In the genomic region with DNA sequence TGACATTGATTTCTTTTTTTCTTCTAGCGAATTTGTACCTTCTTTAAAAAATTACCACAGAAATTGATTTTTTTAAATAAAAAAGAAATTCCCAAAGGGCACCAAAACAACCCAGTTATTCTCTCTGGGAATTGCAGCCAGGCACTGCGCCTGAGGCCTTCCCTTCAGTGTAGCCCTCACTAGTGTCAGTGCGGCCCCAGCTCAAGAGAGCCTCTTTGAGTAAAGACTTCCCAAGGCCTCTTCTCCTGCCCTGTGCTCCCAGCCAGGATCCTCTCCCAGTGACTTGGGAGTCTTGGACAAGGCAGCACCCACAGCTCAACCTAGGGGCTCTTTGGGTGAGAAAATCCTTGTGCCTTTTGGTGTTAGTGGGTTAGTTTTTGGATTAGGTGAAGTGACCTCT, we compare ENCODE assay signal across 36 cellular contexts. TPM values are rescaled to one million over a fixed set of nuclear protein-coding genes. Genes with fewer than 3 reads are reported as not detected.
"Had no signal": no experiment of that assay in that cellular context is flagged by ENCODE, and none has a peak within 500 bp of the region (broad histone marks: within the 10 kb centered on the region; RNA-seq: fewer than 3 reads in every experiment).

No MANE protein-coding gene starts in this region.

- H3K4me1 Mint-ChIP-seq: activated B cell treated with CpG ODN at 0.5 μM for 24 hours; brain; central memory CD8-positive, alpha-beta T cell had no signal

- H3K4me3 Mint-ChIP-seq: activated B cell treated with CpG ODN at 0.5 μM for 24 hours; activated CD4-positive, alpha-beta memory T cell treated with anti-CD3 and anti-CD28 coated beads for 36 hours; activated CD4-positive, alpha-beta T cell treated with anti-CD3 and anti-CD28 coated beads, Interleukin-2, amount 10 ng/mL, durations not matched to agents 24 days and 14 days; activated CD8-positive, alpha-beta T cell treated with anti-CD3 and anti-CD28 coated beads for 36 hours; activated naive CD4-positive, alpha-beta T cell treated with anti-CD3 and anti-CD28 coated beads, Interleukin-2, amount 10 ng/mL, durations not matched to agents 7 days and 5 days; activated naive CD4-positive, alpha-beta T cell treated with anti-CD3 and anti-CD28 coated beads, Interleukin-2, amount 50 U/mL, for 24 hours; activated naive CD8-positive, alpha-beta T cell; activated naive CD8-positive, alpha-beta T cell treated with anti-CD3 and anti-CD28 coated beads, Interleukin-2, amount 50 U/mL, for 24 hours; brain; central memory CD8-positive, alpha-beta T cell; T-helper 1 cell treated with Interleukin-12 subunit alpha and Interleukin-12 subunit beta and Interleukin-4 antibody, amounts not matched to agents 30 μg/mL and 1 μg/mL, for 36 hours; T-helper 2 cell treated with Interferon-gamma antibody and Interleukin-4, amounts not matched to agents 5 μg/mL and 100 μg/mL, for 36 hours had no signal

- H3K27ac ChIP-seq: ascending aorta, cardiac muscle cell, VCaP had no signal

- DNase-seq: activated B cell treated with CpG ODN at 0.5 μM for 24 hours; activated CD4-positive, alpha-beta memory T cell treated with anti-CD3 and anti-CD28 coated beads for 36 hours; activated CD4-positive, alpha-beta T cell treated with anti-CD3 and anti-CD28 coated beads for 4 hours; activated CD4-positive, alpha-beta T cell treated with anti-CD3 and anti-CD28 coated beads, Interleukin-2, amount 10 ng/mL, durations not matched to agents 24 days and 14 days; activated CD4-positive, alpha-beta T cell treated with anti-CD3 and anti-CD28 coated beads, Interleukin-2, amount 50 U/mL, for 1 hour; activated CD4-positive, alpha-beta T cell treated with anti-CD3 and anti-CD28 coated beads, Interleukin-2, amount 50 U/mL, for 4 hours; activated CD4-positive, CD25-positive, alpha-beta regulatory T cell treated with anti-CD3 and anti-CD28 coated beads, Interleukin-2, amount 50 U/mL, for 72 hours; activated CD8-positive, alpha-beta T cell treated with anti-CD3 and anti-CD28 coated beads for 36 hours; activated effector memory CD4-positive, alpha-beta T cell treated with Interleukin-2 at 50 U/mL for 16 hours; activated gamma-delta T cell; activated naive CD4-positive, alpha-beta T cell treated with anti-CD3 and anti-CD28 coated beads, Interleukin-2, amount 10 ng/mL, durations not matched to agents 7 days and 5 days; activated naive CD4-positive, alpha-beta T cell treated with Interleukin-2 at 50 U/mL for 16 hours; activated naive CD8-positive, alpha-beta T cell treated with anti-CD3 and anti-CD28 coated beads, Interleukin-2, amount 10 ng/mL, durations not matched to agents 7 days and 5 days; activated naive CD8-positive, alpha-beta T cell treated with anti-CD3 and anti-CD28 coated beads, Interleukin-2, amount 50 U/mL, for 24 hours; activated T-cell treated with anti-CD3 and anti-CD28 coated beads for 4 hours; activated T-cell treated with anti-CD3 and anti-CD28 coated beads, Interleukin-2, amount 50 U/mL, for 1 hour; activated T-cell treated with anti-CD3 and anti-CD28 coated beads, Interleukin-2, amount 50 U/mL, for 48 hours; amygdala; anterior cingulate cortex; caudate nucleus; cerebellar nuclear complex; T-helper 1 cell; T-helper 2 cell; T-helper 9 cell had no signal

- H3K36me3 Mint-ChIP-seq: activated CD4-positive, alpha-beta memory T cell treated with anti-CD3 and anti-CD28 coated beads for 36 hours; activated naive CD4-positive, alpha-beta T cell treated with anti-CD3 and anti-CD28 coated beads, Interleukin-2, amount 10 ng/mL, durations not matched to agents 7 days and 5 days; activated naive CD4-positive, alpha-beta T cell treated with anti-CD3 and anti-CD28 coated beads, Interleukin-2, amount 50 U/mL, for 24 hours had no signal

- H3K27ac Mint-ChIP-seq: activated B cell treated with CpG ODN at 0.5 μM for 24 hours; activated CD4-positive, alpha-beta memory T cell treated with anti-CD3 and anti-CD28 coated beads for 36 hours; activated CD4-positive, alpha-beta T cell treated with anti-CD3 and anti-CD28 coated beads, Interleukin-2, amount 10 ng/mL, durations not matched to agents 24 days and 14 days; activated CD8-positive, alpha-beta T cell treated with anti-CD3 and anti-CD28 coated beads for 36 hours; activated naive CD4-positive, alpha-beta T cell treated with anti-CD3 and anti-CD28 coated beads, Interleukin-2, amount 10 ng/mL, durations not matched to agents 7 days and 5 days; activated naive CD4-positive, alpha-beta T cell treated with anti-CD3 and anti-CD28 coated beads, Interleukin-2, amount 50 U/mL, for 24 hours; activated naive CD8-positive, alpha-beta T cell; activated naive CD8-positive, alpha-beta T cell treated with anti-CD3 and anti-CD28 coated beads, Interleukin-2, amount 50 U/mL, for 24 hours; activated T-helper 2 cell treated with anti-CD3 and anti-CD28 coated beads, Interferon-gamma antibody, Interleukin-2, Interleukin-4, amounts not matched to agents 10 μg/mL and 5 μg/mL and 100 μg/mL, durations not matched to agents 14 hours and 24 hours and 36 hours; brain; T-helper 1 cell treated with Interleukin-12 subunit alpha and Interleukin-12 subunit beta and Interleukin-4 antibody, amounts not matched to agents 30 μg/mL and 1 μg/mL, for 36 hours had no signal

- ATAC-seq: activated CD8-positive, alpha-beta T cell treated with anti-CD3 and anti-CD28 coated beads for 36 hours; activated naive CD8-positive, alpha-beta T cell treated with anti-CD3 and anti-CD28 coated beads, Interleukin-2, amount 50 U/mL, for 24 hours had no signal

- H3K36me3 ChIP-seq: ascending aorta, cardiac muscle cell had no signal

- H3K27me3 ChIP-seq: ascending aorta, cardiac muscle cell had no signal

- H3K9me3 Mint-ChIP-seq: activated B cell treated with CpG ODN at 0.5 μM for 24 hours; activated CD8-positive, alpha-beta T cell treated with anti-CD3 and anti-CD28 coated beads for 36 hours; activated naive CD4-positive, alpha-beta T cell treated with anti-CD3 and anti-CD28 coated beads, Interleukin-2, amount 50 U/mL, for 24 hours; central memory CD8-positive, alpha-beta T cell had no signal

- H3K27me3 Mint-ChIP-seq: activated CD4-positive, alpha-beta T cell treated with anti-CD3 and anti-CD28 coated beads, Interleukin-2, amount 10 ng/mL, durations not matched to agents 24 days and 14 days had no signal

- H3K4me1 ChIP-seq: ascending aorta had no signal

- H3K4me3 ChIP-seq: ascending aorta, cardiac muscle cell had no signal

- H3K9me3 ChIP-seq: ascending aorta had no signal

RNA-seq across cellular contexts. Expression of gene BPIFB4, which starts 41.5 kb away (rescaled TPM):
- total RNA-seq: activated B cell treated with CpG ODN at 0.5 μM for 24 hours; activated CD4-positive, alpha-beta memory T cell treated with anti-CD3 and anti-CD28 coated beads for 36 hours; activated CD4-positive, alpha-beta T cell treated with anti-CD3 and anti-CD28 coated beads, Interleukin-2, amount 10 ng/mL, durations not matched to agents 24 days and 14 days; activated CD8-positive, alpha-beta memory T cell treated with anti-CD3 and anti-CD28 coated beads for 36 hours; activated CD8-positive, alpha-beta T cell treated with anti-CD3 and anti-CD28 coated beads for 36 hours; activated naive CD8-positive, alpha-beta T cell treated with anti-CD3 and anti-CD28 coated beads, Interleukin-2, amount 10 ng/mL, durations not matched to agents 7 days and 5 days; activated T-helper 2 cell treated with anti-CD3 and anti-CD28 coated beads, Interferon-gamma antibody, Interleukin-2, Interleukin-4, amounts not matched to agents 10 μg/mL and 5 μg/mL and 100 μg/mL, durations not matched to agents 14 hours and 24 hours and 36 hours; ascending aorta; bronchial epithelial cell; cardiac muscle cell had no signal

RNA-seq across cellular contexts. Expression of gene BPIFA2, which starts 47.0 kb away (rescaled TPM):
- total RNA-seq: activated B cell treated with CpG ODN at 0.5 μM for 24 hours; activated CD4-positive, alpha-beta memory T cell treated with anti-CD3 and anti-CD28 coated beads for 36 hours; activated CD4-positive, alpha-beta T cell treated with anti-CD3 and anti-CD28 coated beads, Interleukin-2, amount 10 ng/mL, durations not matched to agents 24 days and 14 days; activated CD8-positive, alpha-beta memory T cell treated with anti-CD3 and anti-CD28 coated beads for 36 hours; activated CD8-positive, alpha-beta T cell treated with anti-CD3 and anti-CD28 coated beads for 36 hours; activated naive CD8-positive, alpha-beta T cell treated with anti-CD3 and anti-CD28 coated beads, Interleukin-2, amount 10 ng/mL, durations not matched to agents 7 days and 5 days; activated T-helper 2 cell treated with anti-CD3 and anti-CD28 coated beads, Interferon-gamma antibody, Interleukin-2, Interleukin-4, amounts not matched to agents 10 μg/mL and 5 μg/mL and 100 μg/mL, durations not matched to agents 14 hours and 24 hours and 36 hours; ascending aorta; bronchial epithelial cell; cardiac muscle cell had no signal
